ENCODE assay signal across 1 cellular context in the genomic region with DNA sequence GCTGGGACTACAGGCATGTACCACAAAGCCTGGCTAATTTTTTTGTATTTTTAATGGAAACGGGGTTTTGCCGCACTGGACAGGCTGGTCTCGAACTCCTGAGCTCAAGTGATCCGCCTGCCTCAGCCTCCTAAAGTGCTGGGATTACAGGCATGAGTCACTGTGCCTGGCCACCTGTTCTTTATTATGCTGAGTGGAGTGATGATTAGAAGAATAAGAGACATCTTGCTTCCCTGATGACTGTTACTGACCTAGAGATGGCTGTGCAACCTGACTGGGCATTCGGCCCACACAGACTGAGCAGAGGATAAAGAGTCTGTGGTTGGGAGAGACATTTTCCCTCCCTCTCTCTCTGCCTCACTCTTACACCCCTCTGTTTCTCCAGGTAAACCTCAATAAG.
TF ChIP-seq lines count a peak whose summit lies in the region.

No MANE protein-coding gene starts in this region.

TF ChIP-seq in SK-N-SH, 30 proteins besides CTCF, POLR2A, EP300 and RAD21:
- TF ChIP-seq, protein P1, sequence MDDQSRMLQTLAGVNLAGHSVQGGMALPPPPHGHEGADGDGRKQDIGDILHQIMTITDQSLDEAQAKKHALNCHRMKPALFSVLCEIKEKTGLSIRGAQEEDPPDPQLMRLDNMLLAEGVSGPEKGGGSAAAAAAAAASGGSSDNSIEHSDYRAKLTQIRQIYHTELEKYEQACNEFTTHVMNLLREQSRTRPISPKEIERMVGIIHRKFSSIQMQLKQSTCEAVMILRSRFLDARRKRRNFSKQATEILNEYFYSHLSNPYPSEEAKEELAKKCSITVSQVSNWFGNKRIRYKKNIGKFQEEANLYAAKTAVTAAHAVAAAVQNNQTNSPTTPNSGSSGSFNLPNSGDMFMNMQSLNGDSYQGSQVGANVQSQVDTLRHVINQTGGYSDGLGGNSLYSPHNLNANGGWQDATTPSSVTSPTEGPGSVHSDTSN (IDR thresholded peaks at IDR 0.05) = peak; percentile 70
- TF ChIP-seq FOSL2 (IDR thresholded peaks at IDR 0.05; ENCODE audit: borderline replicate concordance, low read depth) (peak; percentile 73; the same call in 1 of the 2 replicates), NFIC (IDR thresholded peaks at IDR 0.05; ENCODE audit: borderline replicate concordance) (peak; percentile 46; the same call in 1 of the 2 replicates), FOXJ3 (CRISPR knock-in tag; IDR thresholded peaks at IDR 0.05) (no peak), JUND (IDR thresholded peaks at IDR 0.05) (peak; percentile 57), RXRA (IDR thresholded peaks at IDR 0.05; ENCODE audit: borderline replicate concordance, low read depth) (no peak), TCF12 (IDR thresholded peaks at IDR 0.05) (peak; percentile 95)
